Comparison of ENCODE assay signal across 12 cellular contexts in the genomic region with DNA sequence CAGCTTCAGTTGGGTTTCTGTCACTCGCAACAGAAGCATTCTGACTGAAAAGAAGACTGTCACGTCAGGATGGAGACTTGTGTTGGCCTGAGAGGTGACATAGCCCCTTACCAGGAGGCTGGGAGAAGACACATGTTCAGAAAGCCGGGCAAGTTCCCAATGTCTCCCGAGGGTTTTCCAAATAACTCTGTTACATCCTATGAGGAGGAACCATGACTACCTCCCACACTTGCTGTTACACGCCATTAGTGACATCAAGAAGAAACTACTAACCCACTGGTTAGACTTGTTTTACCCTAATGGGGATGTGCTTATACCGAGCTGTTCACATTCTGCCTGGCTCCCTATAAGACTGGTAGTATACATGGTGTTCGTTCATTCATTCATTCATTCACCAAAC. TPM values are rescaled to one million over a fixed set of nuclear protein-coding genes. Genes with fewer than 3 reads are reported as not detected.
DNase-seq lines count a peak whose midpoint lies in the region; ATAC-seq, FAIRE-seq and TF ChIP-seq lines count a peak whose summit lies in the region.
"Had no signal": no experiment of that assay in that cellular context is flagged by ENCODE, and none has a peak within 500 bp of the region (broad histone marks: within the 10 kb centered on the region; RNA-seq: fewer than 3 reads in every experiment).

No MANE protein-coding gene starts in this region.

- H3K9me3 ChIP-seq in HepG2 (ENCODE audit: low read length): no peaks in the 10 kb centered on the region
- no peaks in the 10 kb centered on the region for H3K9me3 ChIP-seq in smooth muscle cell (replicated peaks; ENCODE audit: low read depth)

- H3K27ac Mint-ChIP-seq in brain: peak overlapping the region; percentile 3 to 97 (median 93)
- H3K27ac Mint-ChIP-seq: activated CD8-positive, alpha-beta T cell treated with anti-CD3 and anti-CD28 coated beads, Interleukin-2, amount 10 ng/mL, durations not matched to agents 7 days and 5 days; T-helper 2 cell treated with Interferon-gamma antibody and Interleukin-4, amounts not matched to agents 5 μg/mL and 100 μg/mL, for 36 hours had no signal

- 90% methylated on average over 6 of the region's 7 CpGs for WGBS in HepG2 (ENCODE audit: low lambda C conversion rate)
- WGBS in smooth muscle cell (ENCODE audit: low lambda C conversion rate): 92% methylated on average over 7 of the region's 7 CpGs

- H3K36me3 Mint-ChIP-seq in brain: peaks cover 31% of the 10 kb centered on the region

- H3K9me3 Mint-ChIP-seq in brain: no peaks in the 10 kb centered on the region
- H3K9me3 Mint-ChIP-seq: T-helper 2 cell treated with Interferon-gamma antibody and Interleukin-4, amounts not matched to agents 5 μg/mL and 100 μg/mL, for 36 hours had no signal

- no peak for TF ChIP-seq RAD21 in HepG2 (CRISPR knock-in tag; IDR thresholded peaks at IDR 0.05)

- no TSS peak for BruUV-seq in HepG2 (replicated peaks; lab: Mats Ljungman, UMichigan)

- no peaks in the 10 kb centered on the region for H3K27me3 ChIP-seq in HepG2 (ENCODE audit: control insufficient read depth in 1 of 2, insufficient read depth in 2 of 2, low read length in 2 of 2)
- H3K27me3 ChIP-seq in smooth muscle cell (ENCODE audit: low read depth): no peaks in the 10 kb centered on the region

- intact Hi-C loops in HepG2 (cut with micrococcal nuclease; ENCODE audit: unreplicated experiment): no loop called here

- no peak for DNase-seq in HepG2 (ENCODE audit: low spot score)
- no peak for DNase-seq in smooth muscle cell (lab: John Stamatoyannopoulos, UW; ENCODE audit: unreplicated experiment)
- no peak for DNase-seq in GM13977 (ENCODE audit: low spot score)
- no peak for DNase-seq in NCI-H1105 treated with DMSO at 0.1 percent for 48 hours (lab: John Stamatoyannopoulos, UW)
- no peak for DNase-seq in activated CD4-positive, alpha-beta T cell treated with anti-CD3 and anti-CD28 coated beads for 1 hour
- DNase-seq in GM10248 (ENCODE audit: extremely low spot score): no peak
- DNase-seq: activated gamma-delta T cell treated with Interleukin-2 at 50 U/mL for 16 hours had no signal

- POLR2A ChIA-PET in HepG2 (lab: Yijun Ruan, JAX): no interaction called here
- POLR2A ChIA-PET in GM10248 (lab: Yijun Ruan, JAX): no interaction called here

- H3K4me3 ChIP-seq in HepG2 (replicated peaks in 1 of 3; ENCODE audit: insufficient read depth in 1 of 3, low read depth in 2 of 3, low read length in 3 of 3): no peak overlapping the region
- H3K4me3 ChIP-seq in smooth muscle cell: no peak overlapping the region

- no peaks in the 10 kb centered on the region for H4K20me1 ChIP-seq in HepG2 (ENCODE audit: insufficient read depth, low read length)
- peaks cover 83% of the 10 kb centered on the region for H4K20me1 ChIP-seq in smooth muscle cell (ENCODE audit: low read depth)

- H3K27ac ChIP-seq in C4-2B (peak overlapping the region; percentile 53), HepG2 (ENCODE audit: extremely low read length, insufficient read depth, low read length) (no peak overlapping the region), smooth muscle cell (ENCODE audit: low read depth) (peak overlapping the region; percentile 74)

- H3K4me1 ChIP-seq in HepG2 (ENCODE audit: insufficient read depth, low read length): peaks cover 57% of the 10 kb centered on the region
- H3K4me1 ChIP-seq in smooth muscle cell (ENCODE audit: low read depth): no peaks in the 10 kb centered on the region

- FAIRE-seq in HepG2 (lab: Jason Lieb, UNC): no peak
- FAIRE-seq: colon had no signal

- H3K27me3 Mint-ChIP-seq in brain: peaks cover 6% of the 10 kb centered on the region

- peaks cover 67% of the 10 kb centered on the region for H3K4me1 Mint-ChIP-seq in brain

- peaks cover 8% of the 10 kb centered on the region for H3F3A ChIP-seq in smooth muscle cell (ENCODE audit: low read depth)

- TF ChIP-seq CTCF in C4-2B (conservative IDR thresholded peaks at IDR 0.05): no peak
- no peak for TF ChIP-seq CTCF in brain (conservative IDR thresholded peaks at IDR 0.05)
- TF ChIP-seq CTCF in HepG2 (CRISPR knock-in tag; IDR thresholded peaks at IDR 0.05): no peak
- TF ChIP-seq CTCF in smooth muscle cell (IDR thresholded peaks at IDR 0.05; ENCODE audit: borderline replicate concordance, insufficient read depth, poor library complexity, severe bottlenecking): no peak
- TF ChIP-seq CTCF in GM13977 (IDR thresholded peaks at IDR 0.05; ENCODE audit: extremely low read depth, insufficient read depth, missing control alignments): no peak
- TF ChIP-seq CTCF in GM10248 (IDR thresholded peaks at IDR 0.05; ENCODE audit: control extremely low read depth, extremely low read depth, low read depth, missing control alignments): no peak

- H3K4me2 ChIP-seq in HepG2 (ENCODE audit: low read depth, low read length) (peak overlapping the region; percentile 55), smooth muscle cell (no peak overlapping the region)

- TF ChIP-seq POLR2A in HepG2 (IDR thresholded peaks at IDR 0.05; ENCODE audit: insufficient read depth in 1 of 2, low read depth in 2 of 2, low read length in 2 of 2): no peak

- in situ Hi-C loops in HepG2 (cut with HindIII; ENCODE audit: extremely low pct_ligation_motif_present, low pct_unique_long_range_greater_than_20kb): no loop called here
- in situ Hi-C loops in GM13977 (cut with MboI; ENCODE audit: low pct_unique_long_range_greater_than_20kb, low sequenced_read_pairs, unreplicated experiment): no loop called here

- no peaks in the 10 kb centered on the region for H3K79me2 ChIP-seq in HepG2 (ENCODE audit: insufficient read depth, low read length)
- H3K79me2 ChIP-seq in smooth muscle cell (ENCODE audit: low read depth): peaks cover 31% of the 10 kb centered on the region

- H3K9ac ChIP-seq in HepG2 (ENCODE audit: insufficient read depth, low read depth, low read length) (no peak overlapping the region), smooth muscle cell (ENCODE audit: low read depth) (no peak overlapping the region)

- H3K36me3 ChIP-seq in HepG2 (replicated peaks in 1 of 2; ENCODE audit: control insufficient read depth in 1 of 2, insufficient read depth in 2 of 2, low read length in 2 of 2) (no peaks in the 10 kb centered on the region; a peak in 1 of 5 replicates), smooth muscle cell (ENCODE audit: low read depth) (no peaks in the 10 kb centered on the region)

- no peak for TF ChIP-seq EP300 in HepG2 (IDR thresholded peaks at IDR 0.05; ENCODE audit: low read depth in 2 of 2, low read length in 2 of 2)
- no peak for TF ChIP-seq EP300 in HepG2 (CRISPR knock-in tag; IDR thresholded peaks at IDR 0.05; ENCODE audit: borderline replicate concordance)

- CTCF ChIA-PET in HepG2 (lab: Yijun Ruan, JAX; ENCODE audit: low intra/inter-chr PET ratio, low total read pairs) (no interaction called here), GM10248 (lab: Yijun Ruan, JAX) (no interaction called here)

- no peak overlapping the region for H3K4me3 Mint-ChIP-seq in brain
- H3K4me3 Mint-ChIP-seq: activated CD8-positive, alpha-beta T cell treated with anti-CD3 and anti-CD28 coated beads, Interleukin-2, amount 10 ng/mL, durations not matched to agents 7 days and 5 days; T-helper 2 cell treated with Interferon-gamma antibody and Interleukin-4, amounts not matched to agents 5 μg/mL and 100 μg/mL, for 36 hours had no signal

- ATAC-seq in HepG2: no peak

- no peak overlapping the region for H2AFZ ChIP-seq in HepG2 (ENCODE audit: low read length)
- no peak overlapping the region for H2AFZ ChIP-seq in smooth muscle cell (ENCODE audit: low read depth)

TF ChIP-seq in HepG2, 621 proteins besides CTCF, POLR2A, EP300 and RAD21:
- TF ChIP-seq THAP11 (CRISPR knock-in tag; IDR thresholded peaks at IDR 0.05) (no peak), NR2C2 (CRISPR knock-in tag; IDR thresholded peaks at IDR 0.05; ENCODE audit: borderline replicate concordance) (no peak), CCAR2 (optimal IDR thresholded peaks at IDR 0.05; ENCODE audit: low read depth, low read length) (no peak), REPIN1 (CRISPR knock-in tag; IDR thresholded peaks at IDR 0.05; ENCODE audit: borderline replicate concordance, low read depth) (0 out of 2 replicates have a peak, but pooled peaks have one; percentile 0)
TF ChIP-seq in HepG2: peak in this region for 1.

RNA-seq across cellular contexts. Expression of a gene that starts 33.3 kb away (rescaled TPM):
- 16.3 TPM for polyA plus RNA-seq in brain (ENCODE audit: insufficient read depth, low read depth, low replicate concordance)
- 3.4 and 3.8 TPM in 2 replicates for total RNA-seq in HepG2 (2016; rRNA removed; fragmentation: Illumina TruSeq; extraction: Trizol)
- total RNA-seq in HepG2 (2016; cell fraction: cytosol; rRNA removed; fragmentation: Illumina TruSeq; extraction: Trizol; ENCODE audit: low read depth): 1.1 and 1.3 TPM in 2 replicates
- total RNA-seq in HepG2 (2016; cell fraction: insoluble cytoplasmic fraction; rRNA removed; fragmentation: Illumina TruSeq; extraction: Trizol): 3.2 and 3.8 TPM in 2 replicates
- total RNA-seq in HepG2 (2016; cell fraction: membrane; rRNA removed; fragmentation: Illumina TruSeq; extraction: Trizol): 1.5 and 2.4 TPM in 2 replicates
- total RNA-seq in HepG2 (2016; cell fraction: nucleus; rRNA removed; fragmentation: Illumina TruSeq; extraction: Trizol): 3.8 TPM in 2 replicates
- 4.6 and 5.3 TPM in 2 replicates for polyA plus RNA-seq in HepG2 (2011; rRNA removed)
- 1.9 and 2.4 TPM in 2 replicates for polyA plus RNA-seq in HepG2 (2011; cell fraction: cytosol; rRNA removed)
- 6.3 and 6.6 TPM in 2 replicates for polyA plus RNA-seq in HepG2 (2011; cell fraction: nucleus; rRNA removed)
- polyA plus RNA-seq in HepG2 (2012): 3.7 and 4.6 TPM in 2 replicates
- polyA plus RNA-seq in HepG2 (2016; cell fraction: cytosol; fragmentation: Illumina TruSeq; extraction: Trizol; ENCODE audit: low read depth): 0.45 and 0.58 TPM in 2 replicates
- polyA plus RNA-seq in HepG2 (2016; cell fraction: insoluble cytoplasmic fraction; fragmentation: Illumina TruSeq; extraction: Trizol; ENCODE audit: low read depth): 4.5 and 5.7 TPM in 2 replicates
- polyA plus RNA-seq in HepG2 (2016; cell fraction: membrane; fragmentation: Illumina TruSeq; extraction: Trizol; ENCODE audit: low read depth): 0.58 and 1.3 TPM in 2 replicates
- polyA plus RNA-seq in HepG2 (2016; cell fraction: nucleus; fragmentation: Illumina TruSeq; extraction: Trizol; ENCODE audit: insufficient read depth, low read depth): 4.4 and 5.5 TPM in 2 replicates
- polyA minus RNA-seq in HepG2 (2011; rRNA and poly(A)+ RNA removed; ENCODE audit: low replicate concordance): 6.5 and 8.9 TPM in 2 replicates
- 4.5 and 5.0 TPM in 2 replicates for polyA minus RNA-seq in HepG2 (2011; cell fraction: cytosol; rRNA and poly(A)+ RNA removed)
- polyA minus RNA-seq in HepG2 (2011; cell fraction: nucleus; rRNA and poly(A)+ RNA removed): 4.5 and 4.7 TPM in 2 replicates
- total RNA-seq in smooth muscle cell: 36.5 and 36.7 TPM in 2 replicates
- polyA plus RNA-seq in smooth muscle cell: 39.4 and 43.7 TPM in 2 replicates
